1 cellular context compared by ENCODE assay signal in the genomic region with DNA sequence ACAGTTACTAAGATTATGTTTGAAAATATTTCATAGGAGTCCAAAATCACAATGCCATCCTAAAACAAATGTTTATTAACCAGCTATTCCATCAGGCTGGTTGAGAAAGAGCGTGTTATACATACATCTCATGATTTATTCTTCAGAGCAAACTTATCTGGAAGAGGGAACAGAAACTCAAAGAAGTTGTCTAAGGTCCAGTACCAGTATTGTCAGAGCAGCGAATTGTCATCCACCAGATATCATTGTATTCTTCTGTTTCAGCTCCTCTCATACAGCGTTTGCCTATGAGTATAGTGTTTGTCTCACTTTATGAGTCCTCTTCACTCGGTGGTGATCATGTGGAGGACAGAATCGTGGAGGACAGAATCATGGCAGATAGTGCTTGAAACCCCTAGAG.
TF ChIP-seq lines count a peak whose summit lies in the region.

No MANE protein-coding gene starts in this region.

TF ChIP-seq in IMR-90, 13 proteins besides CTCF, POLR2A, EP300 and RAD21:
- no peak for TF ChIP-seq NFE2L2 (IDR thresholded peaks at IDR 0.05; ENCODE audit: low read depth, low read length)
- TF ChIP-seq, protein P1, sequence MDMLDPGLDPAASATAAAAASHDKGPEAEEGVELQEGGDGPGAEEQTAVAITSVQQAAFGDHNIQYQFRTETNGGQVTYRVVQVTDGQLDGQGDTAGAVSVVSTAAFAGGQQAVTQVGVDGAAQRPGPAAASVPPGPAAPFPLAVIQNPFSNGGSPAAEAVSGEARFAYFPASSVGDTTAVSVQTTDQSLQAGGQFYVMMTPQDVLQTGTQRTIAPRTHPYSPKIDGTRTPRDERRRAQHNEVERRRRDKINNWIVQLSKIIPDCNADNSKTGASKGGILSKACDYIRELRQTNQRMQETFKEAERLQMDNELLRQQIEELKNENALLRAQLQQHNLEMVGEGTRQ (IDR thresholded peaks at IDR 0.05; ENCODE audit: low read depth, low read length): no peak
- no peak for TF ChIP-seq MAZ (IDR thresholded peaks at IDR 0.05; ENCODE audit: borderline replicate concordance, low read depth, low read length)
- TF ChIP-seq CEBPB (IDR thresholded peaks at IDR 0.05; ENCODE audit: low read depth, low read length): no peak
- no peak for TF ChIP-seq SMC3 (IDR thresholded peaks at IDR 0.05; ENCODE audit: low read depth, low read length)
- TF ChIP-seq RFX5 (IDR thresholded peaks at IDR 0.05; ENCODE audit: low read depth, low read length): no peak
- no peak for TF ChIP-seq BHLHE40 (IDR thresholded peaks at IDR 0.05; ENCODE audit: low read depth, low read length)
- no peak for TF ChIP-seq MXI1 (IDR thresholded peaks at IDR 0.05; ENCODE audit: borderline replicate concordance, low read depth, low read length)
- no peak for TF ChIP-seq RCOR1 (IDR thresholded peaks at IDR 0.05; ENCODE audit: insufficient replicate concordance, low read length)
- TF ChIP-seq CHD1 (IDR thresholded peaks at IDR 0.05; ENCODE audit: low read depth, low read length): no peak
- TF ChIP-seq, protein P2, sequence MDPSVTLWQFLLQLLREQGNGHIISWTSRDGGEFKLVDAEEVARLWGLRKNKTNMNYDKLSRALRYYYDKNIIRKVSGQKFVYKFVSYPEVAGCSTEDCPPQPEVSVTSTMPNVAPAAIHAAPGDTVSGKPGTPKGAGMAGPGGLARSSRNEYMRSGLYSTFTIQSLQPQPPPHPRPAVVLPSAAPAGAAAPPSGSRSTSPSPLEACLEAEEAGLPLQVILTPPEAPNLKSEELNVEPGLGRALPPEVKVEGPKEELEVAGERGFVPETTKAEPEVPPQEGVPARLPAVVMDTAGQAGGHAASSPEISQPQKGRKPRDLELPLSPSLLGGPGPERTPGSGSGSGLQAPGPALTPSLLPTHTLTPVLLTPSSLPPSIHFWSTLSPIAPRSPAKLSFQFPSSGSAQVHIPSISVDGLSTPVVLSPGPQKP (IDR thresholded peaks at IDR 0.05; ENCODE audit: borderline replicate concordance, low read depth, low read length): no peak
- TF ChIP-seq FOS (IDR thresholded peaks at IDR 0.05; ENCODE audit: low read depth, low read length): no peak
- no peak for TF ChIP-seq MAFK (IDR thresholded peaks at IDR 0.05; ENCODE audit: low read depth, low read length)
